ENCODE assay signal across 8 cellular contexts in the genomic region with DNA sequence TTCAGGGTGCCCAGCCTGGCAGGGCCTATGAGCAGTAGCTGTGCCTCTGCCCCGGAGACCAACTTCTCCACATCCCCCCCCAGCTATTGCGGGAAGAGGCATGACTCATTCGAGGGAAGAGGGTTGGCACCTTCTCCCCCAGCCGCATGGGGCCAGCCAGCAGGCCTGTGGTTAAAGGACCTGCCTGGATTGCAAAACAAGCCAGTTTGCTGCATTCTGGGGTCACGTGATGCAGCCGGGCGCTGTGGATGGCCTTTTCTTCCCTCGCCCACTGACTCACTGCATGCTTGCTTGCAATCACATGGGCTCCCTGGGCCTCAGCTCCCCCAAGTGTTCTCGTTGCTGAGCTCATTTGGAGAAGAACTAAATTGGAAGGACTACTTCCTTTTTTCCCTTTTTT.
A peak's percentile ranks its signal among the peaks of the same experiment; 100 is the strongest.
DNase-seq lines count a peak whose midpoint lies in the region; ATAC-seq and TF ChIP-seq lines count a peak whose summit lies in the region.

No MANE protein-coding gene starts in this region.

- H3K9me3 ChIP-seq in mucosa of descending colon: no peaks in the 10 kb centered on the region
- H3K9me3 ChIP-seq in CD8-positive, alpha-beta memory T cell (ENCODE audit: low read length): no peaks in the 10 kb centered on the region

- POLR2A ChIA-PET in CD8-positive, alpha-beta memory T cell (lab: Charles Lee): no interaction called here

- intact Hi-C loops in mucosa of descending colon (cut with DNase I, micrococcal nuclease): no loop called here

- no peaks in the 10 kb centered on the region for H3K36me3 Mint-ChIP-seq in CD8-positive, alpha-beta memory T cell

- peak; percentile 99 for DNase-seq in H4 (ENCODE audit: low spot score)
- DNase-seq in SIG-M5 (lab: John Stamatoyannopoulos, UW): peak; percentile 86
- peak; percentile 98 for DNase-seq in epithelial cell of esophagus (ENCODE audit: low read depth)
- peak; percentile 56 to 90 (median 62) for DNase-seq in mucosa of descending colon
- no peak for DNase-seq in cerebellar cortex (ENCODE audit: low spot score)
- no peak for DNase-seq in NCI-H1417 treated with DMSO at 0.1 percent for 48 hours (lab: John Stamatoyannopoulos, UW)
- DNase-seq in CD8-positive, alpha-beta memory T cell: no peak

- no peaks in the 10 kb centered on the region for H3K9me3 Mint-ChIP-seq in CD8-positive, alpha-beta memory T cell

- ATAC-seq in mucosa of descending colon (peak; percentile 72), HG03196 (IDR thresholded peaks at IDR 0.05; ENCODE audit: unreplicated experiment) (no peak)

- no peak for TF ChIP-seq CTCF in epithelial cell of esophagus (IDR thresholded peaks at IDR 0.05; ENCODE audit: insufficient read depth, low read depth, low read length, missing control alignments)
- no peak for TF ChIP-seq CTCF in mucosa of descending colon (IDR thresholded peaks at IDR 0.05)

- CTCF ChIA-PET in CD8-positive, alpha-beta memory T cell (lab: Charles Lee): no interaction called here

- H3K4me1 ChIP-seq in mucosa of descending colon (ENCODE audit: low read depth): no peaks in the 10 kb centered on the region
- H3K4me1 ChIP-seq in CD8-positive, alpha-beta memory T cell (ENCODE audit: insufficient read depth, low read length): no peaks in the 10 kb centered on the region

- H3K27me3 ChIP-seq in CD8-positive, alpha-beta memory T cell (ENCODE audit: insufficient read depth, low read length, poor library complexity, severe bottlenecking): no peaks in the 10 kb centered on the region

- no peak overlapping the region for H3K4me3 ChIP-seq in epithelial cell of esophagus (ENCODE audit: low read length)
- no peak overlapping the region for H3K4me3 ChIP-seq in mucosa of descending colon
- H3K4me3 ChIP-seq in CD8-positive, alpha-beta memory T cell (ENCODE audit: low read length): no peak overlapping the region

- H3K27ac Mint-ChIP-seq in CD8-positive, alpha-beta memory T cell: no peak overlapping the region

- no peaks in the 10 kb centered on the region for H3K36me3 ChIP-seq in mucosa of descending colon (ENCODE audit: low read depth)
- H3K36me3 ChIP-seq in CD8-positive, alpha-beta memory T cell (ENCODE audit: insufficient read depth, low read length): no peaks in the 10 kb centered on the region

- H3K4me1 Mint-ChIP-seq in CD8-positive, alpha-beta memory T cell: no peaks in the 10 kb centered on the region

- no peaks in the 10 kb centered on the region for H3K27me3 Mint-ChIP-seq in CD8-positive, alpha-beta memory T cell

- no peak overlapping the region for H3K27ac ChIP-seq in CD8-positive, alpha-beta memory T cell (ENCODE audit: low read depth, low read length)

- no peak overlapping the region for H3K4me3 Mint-ChIP-seq in CD8-positive, alpha-beta memory T cell

Comparison
In these comparisons a context has a peak if more than half of its experiments do, and no peak if none do; other contexts are left out.
1. DNase-seq: peak in H4 (single experiment), SIG-M5 (single experiment), epithelial cell of esophagus (single experiment) and mucosa of descending colon (3 of 3); none in cerebellar cortex (single experiment), NCI-H1417 treated with DMSO at 0.1 percent for 48 hours (single experiment) and CD8-positive, alpha-beta memory T cell (0 of 5).